In the genomic region with DNA sequence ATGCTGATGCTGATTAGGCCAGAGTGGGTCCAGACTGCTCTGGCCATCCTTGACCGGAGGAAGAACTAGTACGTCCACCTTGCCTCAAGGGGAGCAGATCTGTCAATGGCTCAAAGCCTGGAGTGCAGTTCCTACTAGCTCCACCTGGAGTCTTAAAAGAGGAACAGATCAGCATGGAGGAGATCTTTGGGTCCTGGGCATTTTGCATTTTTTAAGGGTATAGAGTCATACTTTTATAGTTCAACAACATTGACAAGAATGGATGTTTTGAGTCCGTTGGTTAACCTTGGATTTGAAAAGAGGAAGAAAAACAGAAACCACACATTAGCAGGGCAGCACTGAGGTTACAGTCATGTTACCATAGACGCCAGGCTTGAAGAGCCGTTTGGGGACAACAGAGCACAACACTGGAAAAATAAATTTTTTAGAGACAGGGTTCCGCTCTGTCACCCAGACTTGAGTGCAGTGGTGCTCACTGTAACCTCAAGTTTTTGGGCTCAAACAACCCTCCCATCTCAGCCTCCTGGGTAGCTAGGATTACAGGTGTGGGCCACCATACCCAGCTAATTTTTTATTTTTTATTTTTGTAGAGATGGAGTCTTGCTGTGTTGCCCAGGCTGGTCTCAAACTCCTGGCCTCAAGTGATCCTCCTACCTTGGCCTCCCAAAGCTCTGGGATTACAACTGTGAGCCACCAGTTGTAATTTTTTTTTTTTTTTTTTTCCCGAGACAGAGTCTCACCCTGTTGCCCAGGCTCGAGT, we compare ENCODE assay signal across 8 cellular contexts.
DNase-seq lines count a peak whose midpoint lies in the region; ATAC-seq, FAIRE-seq and TF ChIP-seq lines count a peak whose summit lies in the region.

No MANE protein-coding gene starts in this region.

- H3K4me1 ChIP-seq in KMS-11 (ENCODE audit: low read depth, poor library complexity, severe bottlenecking) (no peaks in the 10 kb centered on the region), colonic mucosa (no peaks in the 10 kb centered on the region), GM23248 (ENCODE audit: insufficient read depth) (no peaks in the 10 kb centered on the region), gastroesophageal sphincter (peaks cover 0 to 5% (median 0%) of the 10 kb centered on the region in 3 donors)

- in situ Hi-C loops in GM23248 (cut with MboI): no loop called here

- H3K9me3 Mint-ChIP-seq in stimulated activated memory B cell treated with anti-CD40 and anti-IgM and Interleukin-4, amounts not matched to agents 10 μg/mL and 1 μg/mL and 100 μg/mL, for 72 hours: peaks cover 4% of the 10 kb centered on the region
- H3K9me3 Mint-ChIP-seq in activated CD8-positive, alpha-beta memory T cell treated with anti-CD3 and anti-CD28 coated beads, Interleukin-2, amount 10 ng/mL, durations not matched to agents 7 days and 5 days (ENCODE audit: low read depth): no peaks in the 10 kb centered on the region

- TF ChIP-seq EP300 in gastroesophageal sphincter (IDR thresholded peaks at IDR 0.05): no peak

- no peaks in the 10 kb centered on the region for H4K20me1 ChIP-seq in KMS-11 (ENCODE audit: insufficient read depth)
- no peaks in the 10 kb centered on the region for H4K20me1 ChIP-seq in GM23248 (ENCODE audit: insufficient read depth)

- 93% methylated on average over 8 of the region's 8 CpGs for WGBS in GM23248 (ENCODE audit: low coverage in 1 of 2, low lambda C conversion rate in 2 of 2, missing lambda C conversion rate in 2 of 2), 2 experiments
- WGBS in gastroesophageal sphincter (ENCODE audit: low coverage in 1 of 2), 2 donors: 88 to 95% methylated on average over 4 to 7 of the region's 8 CpGs

- H3K79me2 ChIP-seq in KMS-11 (ENCODE audit: insufficient read depth, low read depth) (no peaks in the 10 kb centered on the region), GM23248 (ENCODE audit: insufficient read depth) (peaks cover 79% of the 10 kb centered on the region)

- H3K27me3 ChIP-seq in KMS-11 (ENCODE audit: insufficient read depth, low read depth): no peaks in the 10 kb centered on the region
- no peaks in the 10 kb centered on the region for H3K27me3 ChIP-seq in colonic mucosa
- H3K27me3 ChIP-seq in GM23248 (replicated peaks; ENCODE audit: insufficient read depth): no peaks in the 10 kb centered on the region
- no peaks in the 10 kb centered on the region for H3K27me3 ChIP-seq in gastroesophageal sphincter

- H3K36me3 Mint-ChIP-seq in stimulated activated memory B cell treated with anti-CD40 and anti-IgM and Interleukin-4, amounts not matched to agents 10 μg/mL and 1 μg/mL and 100 μg/mL, for 72 hours: no peaks in the 10 kb centered on the region
- H3K36me3 Mint-ChIP-seq in activated CD8-positive, alpha-beta memory T cell treated with anti-CD3 and anti-CD28 coated beads, Interleukin-2, amount 10 ng/mL, durations not matched to agents 7 days and 5 days: no peaks in the 10 kb centered on the region

- no peaks in the 10 kb centered on the region for H3K27me3 Mint-ChIP-seq in stimulated activated memory B cell treated with anti-CD40 and anti-IgM and Interleukin-4, amounts not matched to agents 10 μg/mL and 1 μg/mL and 100 μg/mL, for 72 hours
- no peaks in the 10 kb centered on the region for H3K27me3 Mint-ChIP-seq in activated CD8-positive, alpha-beta memory T cell treated with anti-CD3 and anti-CD28 coated beads, Interleukin-2, amount 10 ng/mL, durations not matched to agents 7 days and 5 days

- no peaks in the 10 kb centered on the region for H3K36me3 ChIP-seq in KMS-11 (ENCODE audit: insufficient read depth)
- no peaks in the 10 kb centered on the region for H3K36me3 ChIP-seq in colonic mucosa
- no peaks in the 10 kb centered on the region for H3K36me3 ChIP-seq in GM23248 (ENCODE audit: low read depth)
- H3K36me3 ChIP-seq in gastroesophageal sphincter: no peaks in the 10 kb centered on the region

- TF ChIP-seq CTCF in KMS-11 (conservative IDR thresholded peaks at IDR 0.05; ENCODE audit: low read depth, low read length) (peak; percentile 20; the same call in 1 of the 2 replicates), colonic mucosa (IDR thresholded peaks at IDR 0.05) (peak; percentile 24), gastroesophageal sphincter (IDR thresholded peaks at IDR 0.05) (no peak)

- TF ChIP-seq POLR2A in GM18505 (IDR thresholded peaks at IDR 0.05; ENCODE audit: borderline replicate concordance, extremely low read depth, insufficient read depth, insufficient read length) (no peak), H54 (IDR thresholded peaks at IDR 0.05; ENCODE audit: low read depth, low read length) (no peak), gastroesophageal sphincter (IDR thresholded peaks at IDR 0.05) (no peak)

- H3K9ac ChIP-seq in KMS-11 (no peak overlapping the region), colonic mucosa (ENCODE audit: low read depth in 2 of 2, low read length in 2 of 2) (no peak overlapping the region), GM23248 (no peak overlapping the region)

- H3K27ac ChIP-seq in KMS-11 (no peak overlapping the region), colonic mucosa (no peak overlapping the region), GM23248 (no peak overlapping the region), gastroesophageal sphincter (no peak overlapping the region)

- peaks cover 60% of the 10 kb centered on the region for H3K4me1 Mint-ChIP-seq in stimulated activated memory B cell treated with anti-CD40 and anti-IgM and Interleukin-4, amounts not matched to agents 10 μg/mL and 1 μg/mL and 100 μg/mL, for 72 hours
- H3K4me1 Mint-ChIP-seq in activated CD8-positive, alpha-beta memory T cell treated with anti-CD3 and anti-CD28 coated beads, Interleukin-2, amount 10 ng/mL, durations not matched to agents 7 days and 5 days: no peaks in the 10 kb centered on the region

- H3K4me3 Mint-ChIP-seq in stimulated activated memory B cell treated with anti-CD40 and anti-IgM and Interleukin-4, amounts not matched to agents 10 μg/mL and 1 μg/mL and 100 μg/mL, for 72 hours: peak overlapping the region; percentile 38
- H3K4me3 Mint-ChIP-seq in activated CD8-positive, alpha-beta memory T cell treated with anti-CD3 and anti-CD28 coated beads, Interleukin-2, amount 10 ng/mL, durations not matched to agents 7 days and 5 days: no peak overlapping the region

- ATAC-seq in GM18505 (IDR thresholded peaks at IDR 0.05; ENCODE audit: unreplicated experiment) (peak; percentile 60), gastroesophageal sphincter (no peak)
- ATAC-seq in stimulated activated memory B cell treated with anti-CD40 and anti-IgM and Interleukin-4, amounts not matched to agents 10 μg/mL and 1 μg/mL and 100 μg/mL, for 72 hours: peak; percentile 87
- no peak for ATAC-seq in activated CD8-positive, alpha-beta memory T cell treated with anti-CD3 and anti-CD28 coated beads, Interleukin-2, amount 10 ng/mL, durations not matched to agents 7 days and 5 days

- H3K27ac Mint-ChIP-seq in stimulated activated memory B cell treated with anti-CD40 and anti-IgM and Interleukin-4, amounts not matched to agents 10 μg/mL and 1 μg/mL and 100 μg/mL, for 72 hours: peak overlapping the region; percentile 94
- no peak overlapping the region for H3K27ac Mint-ChIP-seq in activated CD8-positive, alpha-beta memory T cell treated with anti-CD3 and anti-CD28 coated beads, Interleukin-2, amount 10 ng/mL, durations not matched to agents 7 days and 5 days

- DNase-seq in H54 (ENCODE audit: insufficient read length, low spot score) (peak; percentile 57), colonic mucosa (no peak), GM23248 (no peak)
- DNase-seq in activated CD8-positive, alpha-beta memory T cell treated with anti-CD3 and anti-CD28 coated beads, Interleukin-2, amount 10 ng/mL, durations not matched to agents 7 days and 5 days: no peak

- FAIRE-seq in H54 (lab: Jason Lieb, UNC): peak; percentile 50

- no peak overlapping the region for H2AFZ ChIP-seq in KMS-11 (ENCODE audit: low read depth)
- no peak overlapping the region for H2AFZ ChIP-seq in GM23248

- intact Hi-C loops in colonic mucosa (cut with DNase I): no loop called here

- no peaks in the 10 kb centered on the region for H3K9me3 ChIP-seq in colonic mucosa
- H3K9me3 ChIP-seq in GM23248 (ENCODE audit: low read depth): no peaks in the 10 kb centered on the region
- no peaks in the 10 kb centered on the region for H3K9me3 ChIP-seq in gastroesophageal sphincter

- H3K9me2 ChIP-seq in GM23248 (ENCODE audit: insufficient read depth): no peaks in the 10 kb centered on the region

- H3K4me2 ChIP-seq in KMS-11: no peak overlapping the region
- no peak overlapping the region for H3K4me2 ChIP-seq in GM23248 (ENCODE audit: unreplicated experiment)

- no peaks in the 10 kb centered on the region for H3F3A ChIP-seq in GM23248 (ENCODE audit: insufficient read depth)

- H3K4me3 ChIP-seq in KMS-11 (IDR thresholded peaks at IDR 0.05; ENCODE audit: insufficient read depth, low read depth, low read length) (no peak overlapping the region), colonic mucosa (no peak overlapping the region), GM23248 (no peak overlapping the region), gastroesophageal sphincter (no peak overlapping the region)

- CTCF ChIA-PET in activated CD8-positive, alpha-beta memory T cell treated with anti-CD3 and anti-CD28 coated beads, Interleukin-2, amount 10 ng/mL, durations not matched to agents 7 days and 5 days (lab: Charles Lee): interaction anchor here (1.5 to 2.4 kb wide), 2 partner anchors 49 kb away, joined by 6 to 7 read pairs; no protein-coding TSS in a partner anchor

Comparison
In these comparisons a context has a peak if more than half of its experiments do, and no peak if none do; other contexts are left out.
1. ATAC-seq: peak in GM18505 (single experiment) and stimulated activated memory B cell treated with anti-CD40 and anti-IgM and Interleukin-4, amounts not matched to agents 10 μg/mL and 1 μg/mL and 100 μg/mL, for 72 hours (single experiment); none in gastroesophageal sphincter (single experiment) and activated CD8-positive, alpha-beta memory T cell treated with anti-CD3 and anti-CD28 coated beads, Interleukin-2, amount 10 ng/mL, durations not matched to agents 7 days and 5 days (single experiment).
2. CTCF ChIP-seq: peak in KMS-11 (single experiment) and colonic mucosa (single experiment); none in gastroesophageal sphincter (0 of 4).